Comparison of ENCODE assay signal across 15 cellular contexts in the genomic region with DNA sequence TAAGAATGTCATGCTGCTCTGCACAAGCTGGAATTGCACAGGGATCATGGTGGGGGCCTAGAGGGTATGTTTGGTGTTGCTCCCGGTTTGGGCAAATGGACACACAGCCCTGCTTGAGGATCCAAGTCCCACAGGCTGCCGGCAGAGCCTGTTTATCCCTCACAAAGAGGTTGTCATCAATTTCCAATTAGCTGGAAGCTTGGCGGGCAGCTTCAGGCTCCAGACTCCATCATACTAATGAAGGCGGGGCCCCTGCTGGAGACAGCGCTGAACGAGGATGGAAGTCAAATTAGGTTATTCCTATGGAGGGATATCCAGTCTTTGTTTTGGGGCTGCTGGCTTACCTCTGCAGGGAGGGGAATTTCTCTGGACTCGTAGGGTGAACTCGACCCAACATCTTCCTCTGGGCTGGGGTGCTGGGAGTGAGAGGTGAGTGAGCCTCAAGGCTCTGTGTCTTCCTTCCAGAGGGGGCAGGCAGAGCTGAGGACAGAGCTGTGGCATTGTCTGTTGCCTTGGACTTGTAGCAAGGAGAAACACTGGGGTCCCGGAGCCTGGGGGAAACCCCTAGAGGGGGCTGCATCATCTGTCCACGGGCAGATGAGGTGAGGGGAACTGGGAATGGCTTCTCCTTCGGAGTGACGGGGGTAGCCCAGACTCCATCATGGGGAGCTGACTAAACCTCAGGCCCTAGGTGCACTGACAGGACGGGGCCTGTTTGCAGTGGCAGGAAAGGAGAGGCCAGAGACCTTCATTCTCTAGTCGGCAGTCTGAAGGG.
"Had no signal": no experiment of that assay in that cellular context is flagged by ENCODE, and none has a peak within 500 bp of the region (broad histone marks: within the 10 kb centered on the region; RNA-seq: fewer than 3 reads in every experiment).

No MANE protein-coding gene starts in this region.

- H3K4me1 ChIP-seq: ascending aorta, foreskin keratinocyte, upper lobe of right lung had no signal

- ATAC-seq: activated naive CD8-positive, alpha-beta T cell treated with anti-CD3 and anti-CD28 coated beads, Interleukin-2, amount 50 U/mL, for 24 hours; foreskin keratinocyte; natural killer cell treated with Interleukin-12 subunit alpha and Interleukin-12 subunit beta and Interleukin-15 and Interleukin-18, amount 100 ng/mL, for 72 hours; upper lobe of right lung had no signal

- H3K27ac ChIP-seq: ascending aorta, foreskin keratinocyte, left ventricle myocardium inferior, ovary, testis, upper lobe of right lung had no signal

- H3K9me3 ChIP-seq: ascending aorta, left ventricle myocardium inferior, ovary, testis, upper lobe of right lung had no signal

- H3K27me3 ChIP-seq: ascending aorta, ovary, testis, upper lobe of right lung had no signal

- H3K4me1 Mint-ChIP-seq: activated CD4-positive, alpha-beta memory T cell treated with anti-CD3 and anti-CD28 coated beads, Interleukin-2, amount 10 ng/mL, durations not matched to agents 7 days and 5 days had no signal

- H3K27ac Mint-ChIP-seq: activated CD4-positive, alpha-beta memory T cell treated with anti-CD3 and anti-CD28 coated beads, Interleukin-2, amount 10 ng/mL, durations not matched to agents 7 days and 5 days; activated naive CD8-positive, alpha-beta T cell treated with anti-CD3 and anti-CD28 coated beads, Interleukin-2, amount 50 U/mL, for 24 hours; memory B cell; natural killer cell treated with Interleukin-12 subunit alpha and Interleukin-12 subunit beta and Interleukin-15 and Interleukin-18, amount 100 ng/mL, for 72 hours; stimulated activated naive CD8-positive, alpha-beta T cell treated with anti-CD3 and anti-CD28 coated beads, Interleukin-15, Interleukin-2, amounts not matched to agents 100 ng/mL and 50 ng/mL, for 24 hours had no signal

- DNase-seq: activated CD4-positive, alpha-beta memory T cell treated with anti-CD3 and anti-CD28 coated beads, Interleukin-2, amount 10 ng/mL, durations not matched to agents 7 days and 5 days; activated CD4-positive, alpha-beta T cell treated with anti-CD3 and anti-CD28 coated beads for 1 hour; activated naive CD4-positive, alpha-beta T cell treated with Interleukin-2 at 50 U/mL for 16 hours; activated naive CD8-positive, alpha-beta T cell treated with anti-CD3 and anti-CD28 coated beads, Interleukin-2, amount 50 U/mL, for 24 hours; foreskin keratinocyte; left ventricle myocardium inferior; ovary; stimulated activated CD4-positive, alpha-beta T cell treated with anti-CD3 and anti-CD28 coated beads, Interleukin-4, amount 100 ng/mL, for 1 hour; stimulated activated CD8-positive, alpha-beta memory T cell treated with anti-CD3 and anti-CD28 coated beads, Interleukin-4, amount 100 ng/mL, for 48 hours; testis; upper lobe of right lung had no signal

- H3K36me3 Mint-ChIP-seq: memory B cell; natural killer cell treated with Interleukin-12 subunit alpha and Interleukin-12 subunit beta and Interleukin-15 and Interleukin-18, amount 100 ng/mL, for 72 hours had no signal

- H3K4me3 ChIP-seq: ascending aorta, left ventricle myocardium inferior, ovary, testis, upper lobe of right lung had no signal

- H3K9me3 Mint-ChIP-seq: activated CD4-positive, alpha-beta memory T cell treated with anti-CD3 and anti-CD28 coated beads, Interleukin-2, amount 10 ng/mL, durations not matched to agents 7 days and 5 days; activated naive CD8-positive, alpha-beta T cell treated with anti-CD3 and anti-CD28 coated beads, Interleukin-2, amount 50 U/mL, for 24 hours; memory B cell; natural killer cell treated with Interleukin-12 subunit alpha and Interleukin-12 subunit beta and Interleukin-15 and Interleukin-18, amount 100 ng/mL, for 72 hours; stimulated activated naive CD8-positive, alpha-beta T cell treated with anti-CD3 and anti-CD28 coated beads, Interleukin-15, Interleukin-2, amounts not matched to agents 100 ng/mL and 50 ng/mL, for 24 hours had no signal

- H3K27me3 Mint-ChIP-seq: activated naive CD8-positive, alpha-beta T cell treated with anti-CD3 and anti-CD28 coated beads, Interleukin-2, amount 50 U/mL, for 24 hours; memory B cell; stimulated activated naive CD8-positive, alpha-beta T cell treated with anti-CD3 and anti-CD28 coated beads, Interleukin-15, Interleukin-2, amounts not matched to agents 100 ng/mL and 50 ng/mL, for 24 hours had no signal

- H3K4me3 Mint-ChIP-seq: activated CD4-positive, alpha-beta memory T cell treated with anti-CD3 and anti-CD28 coated beads, Interleukin-2, amount 10 ng/mL, durations not matched to agents 7 days and 5 days; activated naive CD8-positive, alpha-beta T cell treated with anti-CD3 and anti-CD28 coated beads, Interleukin-2, amount 50 U/mL, for 24 hours; memory B cell; natural killer cell treated with Interleukin-12 subunit alpha and Interleukin-12 subunit beta and Interleukin-15 and Interleukin-18, amount 100 ng/mL, for 72 hours; stimulated activated naive CD8-positive, alpha-beta T cell treated with anti-CD3 and anti-CD28 coated beads, Interleukin-15, Interleukin-2, amounts not matched to agents 100 ng/mL and 50 ng/mL, for 24 hours had no signal

- H3K36me3 ChIP-seq: ascending aorta, left ventricle myocardium inferior, ovary, upper lobe of right lung had no signal
